16 cellular contexts compared by ENCODE assay signal in the genomic region with DNA sequence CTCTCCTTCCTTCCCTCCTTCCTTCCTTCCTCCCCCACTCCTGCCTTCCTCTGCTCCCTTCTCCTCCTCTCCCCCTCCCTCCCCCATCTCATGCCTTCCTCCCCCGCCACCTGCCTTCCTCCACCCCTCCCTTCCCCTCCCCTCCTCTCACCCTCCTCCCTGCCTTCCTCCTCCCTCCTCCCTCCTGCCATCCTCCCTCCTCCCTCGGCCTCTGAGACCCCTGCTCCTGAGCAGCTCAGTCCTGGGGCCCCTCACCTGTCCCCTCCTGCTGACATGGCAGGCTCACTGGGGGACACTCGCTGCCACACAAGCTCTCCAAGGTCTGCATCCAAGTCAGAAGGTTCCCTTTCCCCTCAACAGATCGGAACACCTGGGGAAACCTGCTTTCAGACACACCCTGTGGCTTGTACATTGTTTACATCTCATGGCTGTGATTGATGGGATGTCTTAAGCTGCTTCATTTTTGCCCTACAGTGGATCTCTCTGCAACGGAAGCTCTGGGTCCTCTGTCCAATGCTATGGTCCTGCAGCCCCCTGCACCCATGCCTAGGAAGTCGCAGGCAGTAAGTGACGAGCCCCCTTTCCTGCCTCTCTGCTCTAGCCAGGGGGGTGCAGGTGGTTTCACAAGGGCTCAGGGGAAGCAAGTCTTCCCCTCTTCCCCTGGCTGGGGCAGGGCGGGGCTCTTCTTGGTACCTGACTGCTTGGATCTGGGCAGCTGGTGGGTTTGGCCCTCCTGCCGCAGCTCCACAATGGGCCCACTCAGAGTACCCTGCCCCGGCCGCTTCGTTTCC. TPM values are rescaled to one million over a fixed set of nuclear protein-coding genes. Genes with fewer than 3 reads are reported as not detected.
A peak's percentile ranks its signal among the peaks of the same experiment; 100 is the strongest.
DNase-seq lines count a peak whose midpoint lies in the region; ATAC-seq and TF ChIP-seq lines count a peak whose summit lies in the region.
"Had no signal": no experiment of that assay in that cellular context is flagged by ENCODE, and none has a peak within 500 bp of the region (broad histone marks: within the 10 kb centered on the region; RNA-seq: fewer than 3 reads in every experiment).

No MANE protein-coding gene starts in this region.

- no peak overlapping the region for H2BK20ac ChIP-seq in H9 (ENCODE audit: low read depth, low read length, poor library complexity, severe bottlenecking)

- no peak overlapping the region for H4K91ac ChIP-seq in H9 (ENCODE audit: insufficient read length, low read depth, low read length)

- intact Hi-C loops in Panc1 (cut with micrococcal nuclease; ENCODE audit: unreplicated experiment) (no loop called here), left colon (cut with DNase I, micrococcal nuclease) (no loop called here)

- H3K9ac ChIP-seq in H9 (ENCODE audit: extremely low read depth, insufficient read length, low read length): no peak overlapping the region

- H3K4me2 ChIP-seq in H9 (ENCODE audit: insufficient read depth, insufficient read length, low read length) (no peak overlapping the region), osteoblast (ENCODE audit: insufficient read depth, low read length) (no peak overlapping the region)
- H3K4me2 ChIP-seq: smooth muscle cell had no signal

- no peak for TF ChIP-seq CTCF in H9 (conservative IDR thresholded peaks at IDR 0.05)
- no peak for TF ChIP-seq CTCF in Panc1 (IDR thresholded peaks at IDR 0.05)
- no peak for TF ChIP-seq CTCF in osteoblast (IDR thresholded peaks at IDR 0.05; ENCODE audit: extremely low read depth, low read depth, low read length)

- peaks cover 3 to 11% of the 10 kb centered on the region in 2 experiments; a peak in 3 of 4 replicates for H3K4me1 Mint-ChIP-seq in H9
- peaks cover 9 to 12% of the 10 kb centered on the region in 2 donors for H3K4me1 Mint-ChIP-seq in stimulated activated naive B cell treated with anti-CD40 and anti-IgM and Interleukin-4, amounts not matched to agents 10 μg/mL and 1 μg/mL and 100 μg/mL, for 72 hours

- H3K27ac ChIP-seq in H9 (ENCODE audit: insufficient read length, low read depth, low read length) (no peak overlapping the region), Panc1 (ENCODE audit: low read length) (peak overlapping the region; percentile 73; the same call in 1 of the 2 replicates), osteoblast (ENCODE audit: low read depth, low read length) (no peak overlapping the region)

- H3K56ac ChIP-seq in H9 (ENCODE audit: insufficient read length, low read depth, low read length): no peak overlapping the region

- POLR2A ChIA-PET in Panc1 (lab: Charles Lee): no interaction called here

- no peaks in the 10 kb centered on the region for H3K27me3 ChIP-seq in H9 (ENCODE audit: insufficient read depth, low read length)
- H3K27me3 ChIP-seq in Panc1 (ENCODE audit: control insufficient read depth, insufficient read depth, low read length): no peaks in the 10 kb centered on the region
- H3K27me3 ChIP-seq in osteoblast (ENCODE audit: insufficient read depth, low read length): no peaks in the 10 kb centered on the region
- H3K27me3 ChIP-seq: ascending aorta, tibial artery had no signal

- peaks cover 3 to 19% (median 6%) of the 10 kb centered on the region in 3 experiments; a peak in 6 of 7 replicates for H3K36me3 Mint-ChIP-seq in H9 (ENCODE audit: insufficient read depth in 1 of 3, low read depth in 3 of 3)
- peaks cover 0 to 6% of the 10 kb centered on the region in 2 donors for H3K36me3 Mint-ChIP-seq in stimulated activated naive B cell treated with anti-CD40 and anti-IgM and Interleukin-4, amounts not matched to agents 10 μg/mL and 1 μg/mL and 100 μg/mL, for 72 hours

- peaks cover 31% of the 10 kb centered on the region for H3K36me3 ChIP-seq in Panc1 (ENCODE audit: control insufficient read depth, insufficient read depth, low read length)
- H3K36me3 ChIP-seq in osteoblast (ENCODE audit: insufficient read depth, low read length): peaks cover 59% of the 10 kb centered on the region

- no peak overlapping the region for H3K18ac ChIP-seq in H9 (ENCODE audit: insufficient read length, low read depth, low read length)

- H3K27ac Mint-ChIP-seq in H9: peak overlapping the region in 2 of 3 experiments; percentile 12 to 94; a peak in 2 of 7 replicates
- peak overlapping the region; percentile 37 for H3K27ac Mint-ChIP-seq in stimulated activated naive B cell treated with anti-CD40 and anti-IgM and Interleukin-4, amounts not matched to agents 10 μg/mL and 1 μg/mL and 100 μg/mL, for 72 hours
- H3K27ac Mint-ChIP-seq: activated CD4-positive, alpha-beta T cell treated with anti-CD3 and anti-CD28 coated beads, Interleukin-2, amount 10 ng/mL, durations not matched to agents 7 days and 5 days had no signal

- H3K14ac ChIP-seq in H9 (ENCODE audit: insufficient read depth, low read length): no peak overlapping the region

- H3K9me3 Mint-ChIP-seq in H9: no peaks in the 10 kb centered on the region
- H3K9me3 Mint-ChIP-seq in stimulated activated naive B cell treated with anti-CD40 and anti-IgM and Interleukin-4, amounts not matched to agents 10 μg/mL and 1 μg/mL and 100 μg/mL, for 72 hours: no peaks in the 10 kb centered on the region
- H3K9me3 Mint-ChIP-seq: activated CD4-positive, alpha-beta T cell treated with anti-CD3 and anti-CD28 coated beads, Interleukin-2, amount 10 ng/mL, durations not matched to agents 7 days and 5 days; naive thymus-derived CD8-positive, alpha-beta T cell had no signal

- no peak overlapping the region for H3T11ph ChIP-seq in H9 (ENCODE audit: low read length)

- H2BK120ac ChIP-seq in H9 (ENCODE audit: low read depth, low read length, poor library complexity, severe bottlenecking): no peak overlapping the region

- in situ Hi-C loops in Panc1 (cut with HindIII; ENCODE audit: low pct_unique_long_range_greater_than_20kb, low sequenced_read_pairs): no loop called here

- WGBS in H9 (ENCODE audit: extremely low coverage, insufficient read length, low lambda C conversion rate): no CpG with 5 or more reads among the region's 12 CpGs

- no peaks in the 10 kb centered on the region for H3K23me2 ChIP-seq in H9 (ENCODE audit: insufficient read length, low read depth, low read length, poor library complexity, severe bottlenecking)

- no peak overlapping the region for H3K4ac ChIP-seq in H9 (ENCODE audit: low read depth, low read length)

- H4K20me1 ChIP-seq in H9 (ENCODE audit: control insufficient read depth, insufficient read depth, insufficient read length): no peaks in the 10 kb centered on the region
- H4K20me1 ChIP-seq in osteoblast (ENCODE audit: insufficient read depth, low read length): no peaks in the 10 kb centered on the region

- no peak overlapping the region for H3K23ac ChIP-seq in H9 (ENCODE audit: insufficient read length, low read depth, low read length)

- no peak overlapping the region for H3K4me3 ChIP-seq in Panc1 (ENCODE audit: low read depth in 2 of 2, low read length in 2 of 2)
- no peak overlapping the region for H3K4me3 ChIP-seq in osteoblast (ENCODE audit: insufficient read depth, low read length)
- H3K4me3 ChIP-seq: ascending aorta, psoas muscle, smooth muscle cell, tibial artery had no signal

- no peak overlapping the region for H2BK15ac ChIP-seq in H9 (ENCODE audit: low read depth, low read length)

- H2AK5ac ChIP-seq in H9 (ENCODE audit: insufficient read length, low read length): no peak overlapping the region

- CTCF ChIA-PET in Panc1 (lab: Charles Lee): no interaction called here

- ATAC-seq in Panc1 (no peak), left colon (no peak), GM18517 (IDR thresholded peaks at IDR 0.05; ENCODE audit: unreplicated experiment) (no peak)
- ATAC-seq in stimulated activated naive B cell treated with anti-CD40 and anti-IgM and Interleukin-4, amounts not matched to agents 10 μg/mL and 1 μg/mL and 100 μg/mL, for 72 hours (replicated peaks): no peak
- ATAC-seq: naive thymus-derived CD8-positive, alpha-beta T cell had no signal

- H3K27me3 Mint-ChIP-seq in H9 (ENCODE audit: low read depth): no peaks in the 10 kb centered on the region; the same call in 1 of the 2 replicates
- H3K27me3 Mint-ChIP-seq in stimulated activated naive B cell treated with anti-CD40 and anti-IgM and Interleukin-4, amounts not matched to agents 10 μg/mL and 1 μg/mL and 100 μg/mL, for 72 hours: peaks cover 0 to 9% of the 10 kb centered on the region in 2 donors

- no peaks in the 10 kb centered on the region for H3K9me3 ChIP-seq in H9 (ENCODE audit: control insufficient read depth, low read depth, low read length)
- no peaks in the 10 kb centered on the region for H3K9me3 ChIP-seq in Panc1 (ENCODE audit: control insufficient read depth, insufficient read depth, low read depth, low read length)
- no peaks in the 10 kb centered on the region for H3K9me3 ChIP-seq in osteoblast (ENCODE audit: low read depth, low read length)
- H3K9me3 ChIP-seq: ascending aorta, psoas muscle, tibial artery had no signal

- no peak overlapping the region for H4K5ac ChIP-seq in H9 (ENCODE audit: insufficient read length, low read depth, low read length)

- BruUV-seq in Panc1 (replicated peaks; lab: Mats Ljungman, UMichigan): no TSS peak

- DNase-seq in H9 (no peak), Panc1 (ENCODE audit: low read depth, low spot score) (no peak), left kidney (ENCODE audit: low read depth, low spot score) (peak; percentile 46), osteoblast (ENCODE audit: insufficient read length, low spot score, missing footprints) (no peak), left colon (no peak)
- no peak for DNase-seq in stimulated activated naive B cell treated with anti-CD40 and anti-IgM and Interleukin-4, amounts not matched to agents 10 μg/mL and 1 μg/mL and 100 μg/mL, for 72 hours
- DNase-seq: activated CD4-positive, alpha-beta T cell treated with anti-CD3 and anti-CD28 coated beads, Interleukin-2, amount 10 ng/mL, durations not matched to agents 7 days and 5 days; activated CD8-positive, alpha-beta memory T cell treated with anti-CD3 and anti-CD28 coated beads, Interleukin-2, amount 50 U/mL, for 48 hours; activated naive CD4-positive, alpha-beta T cell treated with Interleukin-2 at 50 U/mL for 16 hours; KG1; naive thymus-derived CD8-positive, alpha-beta T cell; psoas muscle had no signal

- no peaks in the 10 kb centered on the region; the same call in 1 of the 2 replicates for H3K4me1 ChIP-seq in H9 (ENCODE audit: insufficient read depth, low read length)
- H3K4me1 ChIP-seq in Panc1 (ENCODE audit: control insufficient read depth, insufficient read depth, low read length): peaks cover 27% of the 10 kb centered on the region
- H3K4me1 ChIP-seq in osteoblast (ENCODE audit: insufficient read depth, low read length): peaks cover 9% of the 10 kb centered on the region
- H3K4me1 ChIP-seq: ascending aorta, psoas muscle, tibial artery had no signal

- H3K79me2 ChIP-seq in H9 (ENCODE audit: insufficient read depth, low read length): no peaks in the 10 kb centered on the region
- no peaks in the 10 kb centered on the region for H3K79me2 ChIP-seq in osteoblast (ENCODE audit: insufficient read depth, low read length)

- no peak overlapping the region for H2BK5ac ChIP-seq in H9 (ENCODE audit: insufficient read length, low read length)

- H2AFZ ChIP-seq in H9 (ENCODE audit: low read length) (no peak overlapping the region), osteoblast (ENCODE audit: low read length) (no peak overlapping the region)

- no peak overlapping the region for H2BK12ac ChIP-seq in H9 (ENCODE audit: insufficient read length, low read depth, low read length)

- no peak overlapping the region for H4K8ac ChIP-seq in H9 (replicated peaks; ENCODE audit: insufficient read length, low read depth, low read length)

- H3K79me1 ChIP-seq in H9 (ENCODE audit: insufficient read depth, low read depth, low read length, poor library complexity, severe bottlenecking): no peaks in the 10 kb centered on the region

- no peak overlapping the region; a peak in 1 of 5 replicates for H3K4me3 Mint-ChIP-seq in H9
- no peak overlapping the region for H3K4me3 Mint-ChIP-seq in stimulated activated naive B cell treated with anti-CD40 and anti-IgM and Interleukin-4, amounts not matched to agents 10 μg/mL and 1 μg/mL and 100 μg/mL, for 72 hours
- H3K4me3 Mint-ChIP-seq: activated CD4-positive, alpha-beta T cell treated with anti-CD3 and anti-CD28 coated beads, Interleukin-2, amount 10 ng/mL, durations not matched to agents 7 days and 5 days; naive thymus-derived CD8-positive, alpha-beta T cell had no signal

RNA-seq across cellular contexts. Expression of a gene that starts 22.9 kb away (rescaled TPM):
- total RNA-seq in H9 (2021) (38.7 and 38.9 TPM in 2 replicates), Panc1 (2021; ENCODE audit: unreplicated experiment) (153 TPM), osteoblast (30.8 and 32.4 TPM in 2 replicates), left colon (10 to 100 TPM; 43.1 to 51.3 TPM)
- polyA plus RNA-seq in Panc1 (2012; ENCODE audit: insufficient read length): 75.2 TPM

RNA-seq across cellular contexts. Expression of a gene that starts 23.0 kb away (rescaled TPM):
- total RNA-seq in H9 (2021) (89.5 and 95.5 TPM in 2 replicates), Panc1 (2021; ENCODE audit: unreplicated experiment) (54.1 TPM), osteoblast (34.5 and 38.4 TPM in 2 replicates), left colon (10 to 100 TPM; 17.7 to 20.0 TPM)
- 40.6 TPM for polyA plus RNA-seq in Panc1 (2012; ENCODE audit: insufficient read length)
